ENCODE assay signal across 25 cellular contexts in the genomic region with DNA sequence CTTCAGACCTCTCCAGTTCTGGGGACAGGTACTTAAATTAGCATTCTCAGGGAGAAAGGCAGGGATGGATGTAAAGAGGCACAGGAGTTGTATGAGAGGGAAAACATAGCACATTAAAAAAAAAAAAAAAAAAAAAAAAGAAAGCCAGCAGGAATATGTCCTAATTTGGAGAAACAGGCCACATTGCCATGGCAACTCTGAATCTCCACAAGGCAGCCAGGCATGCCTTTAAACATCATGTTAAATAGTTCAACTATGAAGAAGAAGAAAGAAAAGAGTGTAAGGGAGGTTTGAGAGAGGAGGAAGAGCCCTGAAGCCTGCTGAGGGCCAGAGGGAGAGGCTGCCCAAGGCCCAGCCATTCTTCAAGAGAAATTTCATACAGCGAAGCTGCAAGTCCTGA.
"Had no signal": no experiment of that assay in that cellular context is flagged by ENCODE, and none has a peak within 500 bp of the region (broad histone marks: within the 10 kb centered on the region; RNA-seq: fewer than 3 reads in every experiment).

No MANE protein-coding gene starts in this region.

- H3K36me3 ChIP-seq: right atrium auricular region, suprapubic skin, tibial artery had no signal

- DNase-seq: activated B cell treated with CpG ODN at 0.5 μM for 24 hours; activated CD4-positive, alpha-beta T cell treated with anti-CD3 and anti-CD28 coated beads, Interleukin-2, amount 50 U/mL, for 1 hour; activated CD8-positive, alpha-beta memory T cell treated with anti-CD3 and anti-CD28 coated beads, Interleukin-2, amount 10 ng/mL, durations not matched to agents 7 days and 5 days; activated CD8-positive, alpha-beta T cell treated with anti-CD3 and anti-CD28 coated beads, Interleukin-2, amount 10 ng/mL, durations not matched to agents 7 days and 5 days; activated naive CD8-positive, alpha-beta T cell treated with anti-CD3 and anti-CD28 coated beads, Interleukin-2, amount 50 U/mL, for 24 hours; activated T-cell treated with anti-CD3 and anti-CD28 coated beads, Interleukin-2, amount 50 U/mL, for 48 hours; cerebellar nuclear complex; foreskin fibroblast; hippocampal formation; left cardiac atrium; naive thymus-derived CD8-positive, alpha-beta T cell; psoas muscle; stimulated activated CD4-positive, alpha-beta T cell treated with anti-CD3 and anti-CD28 coated beads, Interleukin-15, amount 100 ng/mL, for 24 hours; stimulated activated CD4-positive, alpha-beta T cell treated with anti-CD3 and anti-CD28 coated beads, Interleukin-2, amount 100 ng/mL, for 24 hours; stimulated activated naive CD4-positive, alpha-beta T cell; T-helper 1 cell; tibial artery had no signal

- H3K4me1 Mint-ChIP-seq: activated B cell treated with CpG ODN at 0.5 μM for 24 hours; activated CD8-positive, alpha-beta memory T cell treated with anti-CD3 and anti-CD28 coated beads, Interleukin-2, amount 10 ng/mL, durations not matched to agents 7 days and 5 days; activated naive CD4-positive, alpha-beta T cell treated with anti-CD3 and anti-CD28 coated beads, Interleukin-2, amount 50 U/mL, for 24 hours; activated naive CD8-positive, alpha-beta T cell treated with anti-CD3 and anti-CD28 coated beads, Interleukin-2, amount 50 U/mL, for 24 hours; mesothelial cell of epicardium; naive thymus-derived CD8-positive, alpha-beta T cell had no signal

- ATAC-seq: activated CD8-positive, alpha-beta memory T cell treated with anti-CD3 and anti-CD28 coated beads, Interleukin-2, amount 10 ng/mL, durations not matched to agents 7 days and 5 days; activated CD8-positive, alpha-beta T cell treated with anti-CD3 and anti-CD28 coated beads, Interleukin-2, amount 10 ng/mL, durations not matched to agents 7 days and 5 days; activated naive CD8-positive, alpha-beta T cell treated with anti-CD3 and anti-CD28 coated beads, Interleukin-2, amount 50 U/mL, for 24 hours; left cardiac atrium; naive thymus-derived CD8-positive, alpha-beta T cell; psoas muscle had no signal

- H3K9me3 ChIP-seq: psoas muscle, right atrium auricular region, suprapubic skin, tibial artery had no signal

- H3K4me1 ChIP-seq: parathyroid adenoma, psoas muscle, right atrium auricular region, suprapubic skin, tibial artery had no signal

- H3K27me3 Mint-ChIP-seq: activated CD8-positive, alpha-beta memory T cell treated with anti-CD3 and anti-CD28 coated beads, Interleukin-2, amount 10 ng/mL, durations not matched to agents 7 days and 5 days; activated naive CD4-positive, alpha-beta T cell treated with anti-CD3 and anti-CD28 coated beads, Interleukin-2, amount 50 U/mL, for 24 hours; activated naive CD8-positive, alpha-beta T cell treated with anti-CD3 and anti-CD28 coated beads, Interleukin-2, amount 50 U/mL, for 24 hours had no signal

- H2AFZ ChIP-seq: parathyroid adenoma had no signal

- H3K4me3 Mint-ChIP-seq: activated B cell treated with CpG ODN at 0.5 μM for 24 hours; activated CD8-positive, alpha-beta memory T cell treated with anti-CD3 and anti-CD28 coated beads, Interleukin-2, amount 10 ng/mL, durations not matched to agents 7 days and 5 days; activated CD8-positive, alpha-beta T cell treated with anti-CD3 and anti-CD28 coated beads, Interleukin-2, amount 10 ng/mL, durations not matched to agents 7 days and 5 days; activated naive CD4-positive, alpha-beta T cell treated with anti-CD3 and anti-CD28 coated beads, Interleukin-2, amount 50 U/mL, for 24 hours; activated naive CD8-positive, alpha-beta T cell treated with anti-CD3 and anti-CD28 coated beads, Interleukin-2, amount 50 U/mL, for 24 hours; mesothelial cell of epicardium; naive thymus-derived CD8-positive, alpha-beta T cell; T-helper 2 cell treated with Interferon-gamma antibody and Interleukin-4, amounts not matched to agents 5 μg/mL and 100 μg/mL, for 36 hours had no signal

- H3K79me2 ChIP-seq: parathyroid adenoma had no signal

- H3K36me3 Mint-ChIP-seq: activated CD8-positive, alpha-beta memory T cell treated with anti-CD3 and anti-CD28 coated beads, Interleukin-2, amount 10 ng/mL, durations not matched to agents 7 days and 5 days; activated naive CD4-positive, alpha-beta T cell treated with anti-CD3 and anti-CD28 coated beads, Interleukin-2, amount 50 U/mL, for 24 hours; mesothelial cell of epicardium; naive thymus-derived CD8-positive, alpha-beta T cell had no signal

- H3K27ac ChIP-seq: coronary artery, parathyroid adenoma, psoas muscle, right atrium auricular region, suprapubic skin, tibial artery had no signal

- H3K4me3 ChIP-seq: coronary artery, psoas muscle, right atrium auricular region, suprapubic skin, tibial artery had no signal

- H3K27ac Mint-ChIP-seq: activated B cell treated with CpG ODN at 0.5 μM for 24 hours; activated CD8-positive, alpha-beta memory T cell treated with anti-CD3 and anti-CD28 coated beads, Interleukin-2, amount 10 ng/mL, durations not matched to agents 7 days and 5 days; activated CD8-positive, alpha-beta T cell treated with anti-CD3 and anti-CD28 coated beads, Interleukin-2, amount 10 ng/mL, durations not matched to agents 7 days and 5 days; activated naive CD4-positive, alpha-beta T cell treated with anti-CD3 and anti-CD28 coated beads, Interleukin-2, amount 50 U/mL, for 24 hours; activated naive CD8-positive, alpha-beta T cell treated with anti-CD3 and anti-CD28 coated beads, Interleukin-2, amount 50 U/mL, for 24 hours; activated T-helper 2 cell treated with anti-CD3 and anti-CD28 coated beads, Interferon-gamma antibody, Interleukin-2, Interleukin-4, amounts not matched to agents 10 μg/mL and 5 μg/mL and 100 μg/mL, durations not matched to agents 14 hours and 24 hours and 36 hours; mesothelial cell of epicardium; T-helper 2 cell treated with Interferon-gamma antibody and Interleukin-4, amounts not matched to agents 5 μg/mL and 100 μg/mL, for 36 hours had no signal

- H3K27me3 ChIP-seq: right atrium auricular region, suprapubic skin, tibial artery had no signal

- H3K9ac ChIP-seq: parathyroid adenoma had no signal

- H3K9me3 Mint-ChIP-seq: activated B cell treated with CpG ODN at 0.5 μM for 24 hours; activated naive CD4-positive, alpha-beta T cell treated with anti-CD3 and anti-CD28 coated beads, Interleukin-2, amount 50 U/mL, for 24 hours; activated naive CD8-positive, alpha-beta T cell treated with anti-CD3 and anti-CD28 coated beads, Interleukin-2, amount 50 U/mL, for 24 hours; activated T-helper 2 cell treated with anti-CD3 and anti-CD28 coated beads, Interferon-gamma antibody, Interleukin-2, Interleukin-4, amounts not matched to agents 10 μg/mL and 5 μg/mL and 100 μg/mL, durations not matched to agents 14 hours and 24 hours and 36 hours; mesothelial cell of epicardium; T-helper 2 cell treated with Interferon-gamma antibody and Interleukin-4, amounts not matched to agents 5 μg/mL and 100 μg/mL, for 36 hours had no signal
